In the genomic region with DNA sequence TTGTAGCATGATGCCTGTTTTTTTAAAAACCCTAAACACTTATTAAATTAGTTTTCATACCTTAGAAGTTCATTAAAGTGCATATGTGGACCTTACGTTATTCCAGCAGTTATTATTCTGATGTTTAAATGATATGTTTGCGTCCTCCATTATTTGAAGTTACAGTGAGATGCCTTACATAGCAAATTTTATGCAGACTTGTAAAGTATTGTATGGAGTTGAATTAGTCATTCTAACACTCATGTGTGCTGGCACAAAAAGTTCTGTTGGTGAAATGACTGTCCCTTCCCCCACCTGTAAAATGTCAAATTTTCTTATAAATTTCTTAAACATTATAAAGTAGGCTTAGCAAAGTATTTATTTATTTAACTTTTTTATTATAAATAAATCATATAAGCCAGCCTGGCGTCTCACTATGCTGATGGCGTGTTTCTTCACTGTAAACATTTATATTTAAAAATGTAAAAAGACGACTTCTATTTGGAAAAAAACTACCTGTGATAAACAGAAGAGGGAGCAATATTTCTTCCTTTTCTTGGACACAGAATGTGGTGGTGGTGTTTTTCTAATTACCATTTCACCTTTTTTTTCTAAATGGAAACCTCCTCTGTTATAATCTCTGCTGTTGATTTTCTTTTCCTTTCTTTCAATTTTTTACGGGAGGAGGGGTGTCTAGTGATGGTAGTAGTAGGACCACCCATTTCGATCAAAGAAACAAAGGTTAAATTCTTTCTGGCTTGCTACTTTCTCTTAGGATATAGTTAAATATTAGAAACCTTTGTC, we compare ENCODE assay signal across 9 cellular contexts.
DNase-seq lines count a peak whose midpoint lies in the region; ATAC-seq and TF ChIP-seq lines count a peak whose summit lies in the region.
"Had no signal": no experiment of that assay in that cellular context is flagged by ENCODE, and none has a peak within 500 bp of the region (broad histone marks: within the 10 kb centered on the region; RNA-seq: fewer than 3 reads in every experiment).

No MANE protein-coding gene starts in this region.

- H3K4me3 Mint-ChIP-seq in activated CD4-positive, alpha-beta T cell treated with anti-CD3 and anti-CD28 coated beads, Interleukin-2, amount 10 ng/mL, durations not matched to agents 7 days and 5 days: no peak overlapping the region

- no peak overlapping the region for H3K27ac Mint-ChIP-seq in activated CD4-positive, alpha-beta T cell treated with anti-CD3 and anti-CD28 coated beads, Interleukin-2, amount 10 ng/mL, durations not matched to agents 7 days and 5 days

- TF ChIP-seq POLR2A in ovary (IDR thresholded peaks at IDR 0.05): no peak

- H3K4me3 ChIP-seq in ectodermal cell (ENCODE audit: insufficient read depth, low read depth, low read length) (no peak overlapping the region), ovary (no peak overlapping the region)
- H3K4me3 ChIP-seq: thoracic aorta had no signal

- no peaks in the 10 kb centered on the region for H3K9me3 Mint-ChIP-seq in activated CD4-positive, alpha-beta T cell treated with anti-CD3 and anti-CD28 coated beads, Interleukin-2, amount 10 ng/mL, durations not matched to agents 7 days and 5 days

- DNase-seq in DMS53 (lab: John Stamatoyannopoulos, UW) (peak; percentile 6), DMS53 treated with DMSO at 0.1 percent for 48 hours (lab: John Stamatoyannopoulos, UW; ENCODE audit: unreplicated experiment) (no peak), NCI-H2171 (lab: John Stamatoyannopoulos, UW) (peak; percentile 16), ovary (no peak), left colon (no peak)
- DNase-seq in activated CD4-positive, alpha-beta T cell treated with anti-CD3 and anti-CD28 coated beads, Interleukin-2, amount 10 ng/mL, durations not matched to agents 7 days and 5 days: no peak

- POLR2A ChIA-PET in activated CD4-positive, alpha-beta T cell treated with anti-CD3 and anti-CD28 coated beads, Interleukin-2, amount 10 ng/mL, durations not matched to agents 7 days and 5 days (lab: Charles Lee): no interaction called here

- intact Hi-C loops in ovary (cut with DNase I): no loop called here
- intact Hi-C loops in left colon (cut with DNase I, micrococcal nuclease): no loop called here

- no peaks in the 10 kb centered on the region for H3K4me1 Mint-ChIP-seq in activated CD4-positive, alpha-beta T cell treated with anti-CD3 and anti-CD28 coated beads, Interleukin-2, amount 10 ng/mL, durations not matched to agents 7 days and 5 days

- CTCF ChIA-PET in activated CD4-positive, alpha-beta T cell treated with anti-CD3 and anti-CD28 coated beads, Interleukin-2, amount 10 ng/mL, durations not matched to agents 7 days and 5 days (lab: Charles Lee): interaction anchor here (1.0 kb wide), 1 partner anchor 8 kb away, joined by 3 read pairs; no protein-coding TSS in a partner anchor

- H3K36me3 Mint-ChIP-seq in activated CD4-positive, alpha-beta T cell treated with anti-CD3 and anti-CD28 coated beads, Interleukin-2, amount 10 ng/mL, durations not matched to agents 7 days and 5 days (ENCODE audit: low read depth): no peaks in the 10 kb centered on the region

- ATAC-seq in GM18502 (IDR thresholded peaks at IDR 0.05; ENCODE audit: poor library complexity, unreplicated experiment) (no peak), left colon (no peak)

- H3K27ac ChIP-seq in ectodermal cell (ENCODE audit: insufficient read depth, low read depth, low read length, poor library complexity, severe bottlenecking) (peak overlapping the region; percentile 87), ovary (no peak overlapping the region)
- H3K27ac ChIP-seq: thoracic aorta had no signal

- H3K9me3 ChIP-seq in ectodermal cell (ENCODE audit: control insufficient read depth, low read length) (no peaks in the 10 kb centered on the region), ovary (no peaks in the 10 kb centered on the region)
- H3K9me3 ChIP-seq: thoracic aorta had no signal

- H3K4me1 ChIP-seq in ectodermal cell (ENCODE audit: control insufficient read depth, insufficient read depth, low read length) (peaks cover 39% of the 10 kb centered on the region), ovary (ENCODE audit: insufficient read depth) (peaks cover 5% of the 10 kb centered on the region)

- no peaks in the 10 kb centered on the region for H3K36me3 ChIP-seq in ectodermal cell (ENCODE audit: control insufficient read depth, insufficient read depth, low read length)
- H3K36me3 ChIP-seq in ovary: no peaks in the 10 kb centered on the region
- H3K36me3 ChIP-seq: thoracic aorta had no signal

- no peak for TF ChIP-seq EP300 in ovary (IDR thresholded peaks at IDR 0.05)

- no peaks in the 10 kb centered on the region for H3K27me3 Mint-ChIP-seq in activated CD4-positive, alpha-beta T cell treated with anti-CD3 and anti-CD28 coated beads, Interleukin-2, amount 10 ng/mL, durations not matched to agents 7 days and 5 days

- H3K27me3 ChIP-seq in ectodermal cell (ENCODE audit: control insufficient read depth, insufficient read depth, low read length, poor library complexity, severe bottlenecking) (no peaks in the 10 kb centered on the region), ovary (no peaks in the 10 kb centered on the region)

- WGBS in ectodermal cell, 2 experiments: 75 to 91% methylated on average over 2 to 5 of the region's 7 CpGs
- WGBS in ovary, 3 donors: 30 to 57% (median 38%) methylated on average over 7 of the region's 7 CpGs

- TF ChIP-seq CTCF in ovary (IDR thresholded peaks at IDR 0.05): peak; percentile 15 to 42 (median 25)

Comparison
In these comparisons a context has a peak if more than half of its experiments do, and no peak if none do; other contexts are left out.
1. DNase-seq: peak in DMS53 (single experiment) and NCI-H2171 (single experiment); none in DMS53 treated with DMSO at 0.1 percent for 48 hours (single experiment), ovary (0 of 5), left colon (0 of 2) and activated CD4-positive, alpha-beta T cell treated with anti-CD3 and anti-CD28 coated beads, Interleukin-2, amount 10 ng/mL, durations not matched to agents 7 days and 5 days (single experiment).